In genomic region chr1:203158423-203158822, GRCh38 we compare ENCODE assay signal across 1 cellular context.
TF ChIP-seq lines count a peak whose summit lies in the region.

No MANE protein-coding gene starts in this region.

TF ChIP-seq in K562, 482 proteins besides CTCF, POLR2A, EP300 and RAD21 (continued from another document):
- TF ChIP-seq FOXP4 (CRISPR knock-in tag; IDR thresholded peaks at IDR 0.05; ENCODE audit: borderline replicate concordance), result no peak
- no peak for TF ChIP-seq RNF2 (IDR thresholded peaks at IDR 0.05)
- TF ChIP-seq CEBPB (tag; IDR thresholded peaks at IDR 0.05), result no peak
- peak; percentile 87 for TF ChIP-seq ZNF707 (CRISPR knock-in tag; conservative IDR thresholded peaks at IDR 0.05)
- TF ChIP-seq ZC3H11A (IDR thresholded peaks at IDR 0.05; ENCODE audit: low read depth, low read length), result no peak
